Comparison of ENCODE assay signal across 11 cellular contexts in the genomic region with DNA sequence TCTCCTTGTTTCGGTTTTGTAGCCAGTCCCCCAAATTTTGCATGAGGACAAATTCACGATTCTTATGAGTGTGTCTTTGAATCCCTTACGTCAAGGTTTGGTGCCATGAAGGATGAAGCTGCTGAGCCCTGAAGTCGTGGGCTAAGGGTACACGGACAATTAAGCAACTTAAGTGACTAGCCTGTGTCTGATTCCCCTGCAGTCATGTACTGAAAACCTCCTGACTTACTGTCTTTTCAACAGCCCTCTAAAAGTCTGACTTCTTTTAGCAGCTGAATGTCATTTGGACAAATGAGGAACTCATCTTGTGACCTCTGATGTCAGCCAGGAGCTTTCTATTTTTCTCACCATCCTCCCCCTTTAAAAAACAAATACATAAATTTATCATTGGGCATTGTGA. TPM values are rescaled to one million over a fixed set of nuclear protein-coding genes. Genes with fewer than 3 reads are reported as not detected.
A peak's percentile ranks its signal among the peaks of the same experiment; 100 is the strongest.
DNase-seq lines count a peak whose midpoint lies in the region; ATAC-seq and TF ChIP-seq lines count a peak whose summit lies in the region.
"Had no signal": no experiment of that assay in that cellular context is flagged by ENCODE, and none has a peak within 500 bp of the region (broad histone marks: within the 10 kb centered on the region; RNA-seq: fewer than 3 reads in every experiment).

No MANE protein-coding gene starts in this region.

- no peaks in the 10 kb centered on the region for H3K79me2 ChIP-seq in OCI-LY3 (ENCODE audit: low read length)

- DNase-seq in GDM1 (lab: John Stamatoyannopoulos, UW) (peak; percentile 5), retina (no peak)
- no peak for DNase-seq in effector memory CD8-positive, alpha-beta T cell
- DNase-seq in stimulated activated CD8-positive, alpha-beta memory T cell treated with anti-CD3 and anti-CD28 coated beads, Interleukin-4, amount 100 ng/mL, for 48 hours = no peak

- H3K27ac Mint-ChIP-seq in effector memory CD8-positive, alpha-beta T cell = peak overlapping the region; percentile 85 to 90

- no peaks in the 10 kb centered on the region for H3K27me3 Mint-ChIP-seq in effector memory CD8-positive, alpha-beta T cell

- no peak overlapping the region for H2AFZ ChIP-seq in OCI-LY3 (ENCODE audit: low read depth, low read length)

- peak overlapping the region; percentile 69 for H3K4me3 ChIP-seq in OCI-LY3 (ENCODE audit: low read length)
- H3K4me3 ChIP-seq in skeletal muscle tissue (ENCODE audit: low read length in 3 of 3) = no peak overlapping the region
- H3K4me3 ChIP-seq: prostate gland had no signal

- peaks cover 2% of the 10 kb centered on the region for H3K36me3 Mint-ChIP-seq in effector memory CD8-positive, alpha-beta T cell (ENCODE audit: insufficient read depth)
- H3K36me3 Mint-ChIP-seq: activated naive CD4-positive, alpha-beta T cell treated with anti-CD3 and anti-CD28 coated beads, Interleukin-2, amount 50 U/mL, for 72 hours had no signal

- no peaks in the 10 kb centered on the region for H4K20me1 ChIP-seq in OCI-LY3 (ENCODE audit: insufficient read depth, low read length)

- H3K4me1 ChIP-seq in OCI-LY3 (ENCODE audit: low read length) (peaks cover 99% of the 10 kb centered on the region), skeletal muscle tissue (ENCODE audit: control insufficient read depth in 3 of 3, insufficient read depth in 3 of 3, low read length in 3 of 3) (peaks cover 6 to 8% (median 8%) of the 10 kb centered on the region in 3 donors)
- H3K4me1 ChIP-seq: prostate gland had no signal

- H3K9me3 Mint-ChIP-seq in effector memory CD8-positive, alpha-beta T cell = no peaks in the 10 kb centered on the region

- TF ChIP-seq CTCF in OCI-LY3 (IDR thresholded peaks at IDR 0.05; ENCODE audit: low read depth, low read length) = no peak

- H3K4me1 Mint-ChIP-seq in effector memory CD8-positive, alpha-beta T cell (ENCODE audit: low read depth in 2 of 2) = peaks cover 23 to 28% of the 10 kb centered on the region in 2 donors

- ATAC-seq in effector memory CD8-positive, alpha-beta T cell (replicated peaks) = no peak
- no peak for ATAC-seq in GM19023 (IDR thresholded peaks at IDR 0.05; ENCODE audit: unreplicated experiment)
- no peak for ATAC-seq in HG02610 (IDR thresholded peaks at IDR 0.05; ENCODE audit: unreplicated experiment)

- H3K27me3 ChIP-seq in OCI-LY3 (ENCODE audit: low read depth, low read length) = no peaks in the 10 kb centered on the region
- no peaks in the 10 kb centered on the region for H3K27me3 ChIP-seq in skeletal muscle tissue (ENCODE audit: control insufficient read depth in 3 of 3, insufficient read depth in 3 of 3, low read length in 3 of 3)

- H3K4me2 ChIP-seq in OCI-LY3 (ENCODE audit: low read length) = peak overlapping the region; percentile 88

- H3K36me3 ChIP-seq in OCI-LY3 (replicated peaks; ENCODE audit: low read depth, low read length) = no peaks in the 10 kb centered on the region
- no peaks in the 10 kb centered on the region for H3K36me3 ChIP-seq in skeletal muscle tissue (ENCODE audit: control insufficient read depth in 3 of 3, insufficient read depth in 3 of 3, low read length in 3 of 3)
- H3K36me3 ChIP-seq: prostate gland had no signal

- H3K9ac ChIP-seq in OCI-LY3 (ENCODE audit: low read length) = peak overlapping the region; percentile 94
- H3K9ac ChIP-seq in skeletal muscle tissue (ENCODE audit: low read depth in 1 of 3, low read length in 3 of 3) = no peak overlapping the region

- H3K27ac ChIP-seq in OCI-LY3 (ENCODE audit: low read length) (peak overlapping the region; percentile 93), skeletal muscle tissue (ENCODE audit: low read depth, low read length) (peak overlapping the region; percentile 41)
- H3K27ac ChIP-seq: prostate gland had no signal

- no peaks in the 10 kb centered on the region for H3K9me3 ChIP-seq in OCI-LY3 (ENCODE audit: insufficient read depth, low read length)
- no peaks in the 10 kb centered on the region for H3K9me3 ChIP-seq in skeletal muscle tissue (ENCODE audit: control insufficient read depth in 3 of 3, low read length in 3 of 3)
- H3K9me3 ChIP-seq: prostate gland had no signal

- H3K4me3 Mint-ChIP-seq in effector memory CD8-positive, alpha-beta T cell = no peak overlapping the region

RNA-seq across cellular contexts. Expression of gene C1orf105, which starts 27.1 kb away (rescaled TPM):
- total RNA-seq in skeletal muscle tissue = 44.4 TPM
- total RNA-seq: activated naive CD4-positive, alpha-beta T cell treated with anti-CD3 and anti-CD28 coated beads, Interleukin-2, amount 50 U/mL, for 72 hours; H1 had no signal

RNA-seq across cellular contexts. Expression of gene PIGC, which starts 50.5 kb away (rescaled TPM):
- 25.6 TPM for total RNA-seq in skeletal muscle tissue
